Comparison of ENCODE assay signal across 20 cellular contexts in genomic region chr15:30033211-30033610, GRCh38.
A peak's percentile ranks its signal among the peaks of the same experiment; 100 is the strongest.
DNase-seq lines count a peak whose midpoint lies in the region; ATAC-seq lines count a peak whose summit lies in the region.
"Had no signal": no experiment of that assay in that cellular context is flagged by ENCODE, and none has a peak within 500 bp of the region (broad histone marks: within the 10 kb centered on the region; RNA-seq: fewer than 3 reads in every experiment).

No MANE protein-coding gene starts in this region.

- peak overlapping the region; percentile 87 for H3K27ac ChIP-seq in caudate nucleus (ENCODE audit: low read depth, low read length)
- peak overlapping the region; percentile 68 for H3K27ac ChIP-seq in layer of hippocampus (ENCODE audit: low read depth, low read length)
- H3K27ac ChIP-seq: 22Rv1; A549; BLaER1 treated with 17β-estradiol and CSF1 and Interleukin-3, amounts not matched to agents 10 nM and 100 nM had no signal

- peak; percentile 20 for DNase-seq in Ammon's horn (ENCODE audit: low spot score)
- DNase-seq in caudate nucleus (lab: John Stamatoyannopoulos, UW): no peak
- DNase-seq in superior temporal gyrus (ENCODE audit: extremely low spot score): peak; percentile 57
- no peak for DNase-seq in hypothalamus (lab: John Stamatoyannopoulos, UW)
- DNase-seq in activated CD4-positive, alpha-beta T cell treated with anti-CD3 and anti-CD28 coated beads for 4 hours: no peak
- DNase-seq: AML-193; Calu3; CD8-positive, alpha-beta T cell; DND-41; EL; GOT3; H7; HFFc6 had no signal

- H3K27me3 ChIP-seq in layer of hippocampus (ENCODE audit: control insufficient read depth, insufficient read depth, low read length): no peaks in the 10 kb centered on the region
- H3K27me3 ChIP-seq: BLaER1 treated with 17β-estradiol and CSF1 and Interleukin-3, amounts not matched to agents 10 nM and 100 nM had no signal

- no peak for ATAC-seq in HG03571 (IDR thresholded peaks at IDR 0.05; ENCODE audit: unreplicated experiment)
- ATAC-seq: A549; CD8-positive, alpha-beta T cell; GM12878; HCT116 had no signal

Comparison
In these comparisons a context has a peak if more than half of its experiments do, and no peak if none do; other contexts are left out.
1. DNase-seq: peak in Ammon's horn (single experiment) and superior temporal gyrus (single experiment); none in caudate nucleus (0 of 61), hypothalamus (0 of 51) and activated CD4-positive, alpha-beta T cell treated with anti-CD3 and anti-CD28 coated beads for 4 hours (0 of 2).